In the genomic region with DNA sequence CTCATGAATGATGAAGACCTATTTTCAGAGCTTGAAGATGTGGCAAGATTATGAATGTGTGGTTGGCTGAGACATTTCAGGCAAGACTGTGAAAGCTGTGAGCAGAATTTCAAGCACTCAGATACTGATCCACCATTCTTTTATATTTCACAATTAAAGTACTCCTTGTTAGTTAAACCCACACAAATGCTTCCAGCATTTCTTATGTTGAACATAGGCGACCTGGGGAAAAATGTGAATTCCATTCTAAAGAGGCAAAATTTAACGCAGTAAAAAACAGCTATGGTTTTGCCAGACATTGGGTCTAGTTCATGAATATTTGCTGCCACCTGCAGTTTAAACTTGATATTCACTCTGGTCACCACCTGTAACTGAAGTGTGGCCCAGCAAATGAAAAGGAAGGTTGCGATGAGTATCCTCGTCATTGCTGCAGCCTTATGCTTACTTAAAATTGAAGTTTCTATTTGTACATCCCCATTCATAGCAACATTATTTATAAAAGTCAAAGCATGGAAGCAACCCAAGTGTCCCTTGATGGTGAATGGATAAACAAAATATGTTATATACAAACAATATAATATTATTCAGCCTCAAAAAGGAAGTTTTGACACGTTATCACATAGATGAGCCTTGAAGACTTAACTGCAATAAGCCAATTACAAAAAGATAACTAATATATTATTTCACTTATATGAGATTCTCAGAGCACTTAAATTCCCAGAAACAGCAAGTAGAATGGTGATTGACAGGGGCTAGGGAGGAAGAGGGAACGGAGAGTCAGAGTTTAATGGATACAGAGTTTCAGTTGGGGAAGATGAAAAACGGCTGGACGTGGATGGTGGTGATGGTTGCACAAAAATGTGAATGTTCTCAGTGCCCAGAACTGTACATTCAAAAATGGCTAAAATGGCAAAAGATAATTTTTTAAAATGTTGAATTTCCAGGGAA, we compare ENCODE assay signal across 8 cellular contexts. TPM values are rescaled to one million over a fixed set of nuclear protein-coding genes. Genes with fewer than 3 reads are reported as not detected.
DNase-seq lines count a peak whose midpoint lies in the region; ATAC-seq and TF ChIP-seq lines count a peak whose summit lies in the region.

No MANE protein-coding gene starts in this region.

- no peaks in the 10 kb centered on the region for H3K4me1 ChIP-seq in CD4-positive, CD25-positive, alpha-beta regulatory T cell (ENCODE audit: control insufficient read depth, insufficient read depth, low read length, poor library complexity, severe bottlenecking)

- H3K36me3 Mint-ChIP-seq in CD4-positive, CD25-positive, alpha-beta regulatory T cell, result no peaks in the 10 kb centered on the region
- H3K36me3 Mint-ChIP-seq in activated CD4-positive, alpha-beta T cell treated with anti-CD3 and anti-CD28 coated beads, Interleukin-2, amount 10 ng/mL, durations not matched to agents 24 days and 14 days (ENCODE audit: low read depth), result no peaks in the 10 kb centered on the region
- no peaks in the 10 kb centered on the region for H3K36me3 Mint-ChIP-seq in nephron progenitor cell (ENCODE audit: low read depth)

- H3K9me3 Mint-ChIP-seq in CD4-positive, CD25-positive, alpha-beta regulatory T cell, result peaks cover 0 to 2% (median 0%) of the 10 kb centered on the region in 7 donors
- no peaks in the 10 kb centered on the region for H3K9me3 Mint-ChIP-seq in activated CD4-positive, alpha-beta T cell treated with anti-CD3 and anti-CD28 coated beads, Interleukin-2, amount 10 ng/mL, durations not matched to agents 24 days and 14 days
- H3K9me3 Mint-ChIP-seq in nephron progenitor cell, result no peaks in the 10 kb centered on the region

- no peak overlapping the region for H3K4me3 ChIP-seq in CD4-positive, CD25-positive, alpha-beta regulatory T cell (ENCODE audit: low read depth, low read length)

- no peaks in the 10 kb centered on the region for H3K36me3 ChIP-seq in CD4-positive, CD25-positive, alpha-beta regulatory T cell (ENCODE audit: control insufficient read depth, insufficient read depth, low read length)

- peak; percentile 40 to 73 (median 70) for DNase-seq in CD4-positive, CD25-positive, alpha-beta regulatory T cell
- DNase-seq in NCI-H2171 treated with DMSO at 0.1 percent for 48 hours (lab: John Stamatoyannopoulos, UW) (peak; percentile 70), fibroblast of gingiva (ENCODE audit: low read depth) (peak; percentile 45), nephron progenitor cell (peak; percentile 20)
- peak; percentile 89 for DNase-seq in activated CD4-positive, alpha-beta T cell treated with anti-CD3 and anti-CD28 coated beads, Interleukin-2, amount 10 ng/mL, durations not matched to agents 24 days and 14 days

- H3K27me3 ChIP-seq in CD4-positive, CD25-positive, alpha-beta regulatory T cell (ENCODE audit: control insufficient read depth, insufficient read depth, low read length), result no peaks in the 10 kb centered on the region

- intact Hi-C loops in activated CD4-positive, alpha-beta T cell treated with anti-CD3 and anti-CD28 coated beads, Interleukin-2, amount 10 ng/mL, durations not matched to agents 24 days and 14 days (cut with micrococcal nuclease), result loop anchor here (1.0 to 10.0 kb wide), 7 partner anchors 34 to 1136 kb away; partner anchors contain the start of genes ASF1A and FAM184A

- H3K4me1 Mint-ChIP-seq in CD4-positive, CD25-positive, alpha-beta regulatory T cell, result peaks cover 0 to 13% (median 3%) of the 10 kb centered on the region in 4 donors
- H3K4me1 Mint-ChIP-seq in activated CD4-positive, alpha-beta T cell treated with anti-CD3 and anti-CD28 coated beads, Interleukin-2, amount 10 ng/mL, durations not matched to agents 24 days and 14 days, result peaks cover 12% of the 10 kb centered on the region
- no peaks in the 10 kb centered on the region for H3K4me1 Mint-ChIP-seq in nephron progenitor cell

- peaks cover 5% of the 10 kb centered on the region for H3K27me3 Mint-ChIP-seq in CD4-positive, CD25-positive, alpha-beta regulatory T cell
- no peaks in the 10 kb centered on the region for H3K27me3 Mint-ChIP-seq in activated CD4-positive, alpha-beta T cell treated with anti-CD3 and anti-CD28 coated beads, Interleukin-2, amount 10 ng/mL, durations not matched to agents 24 days and 14 days
- peaks cover 8% of the 10 kb centered on the region for H3K27me3 Mint-ChIP-seq in nephron progenitor cell (ENCODE audit: low read depth, poor library complexity)

- H3K4me3 Mint-ChIP-seq in CD4-positive, CD25-positive, alpha-beta regulatory T cell, result no peak overlapping the region
- H3K4me3 Mint-ChIP-seq in activated CD4-positive, alpha-beta T cell treated with anti-CD3 and anti-CD28 coated beads, Interleukin-2, amount 10 ng/mL, durations not matched to agents 24 days and 14 days, result no peak overlapping the region
- H3K4me3 Mint-ChIP-seq in nephron progenitor cell, result no peak overlapping the region

- no peaks in the 10 kb centered on the region for H3K9me3 ChIP-seq in CD4-positive, CD25-positive, alpha-beta regulatory T cell (ENCODE audit: control insufficient read depth in 2 of 2, low read length in 2 of 2)

- peak; percentile 46 for TF ChIP-seq CTCF in nephron progenitor cell (IDR thresholded peaks at IDR 0.05)

- H3K27ac Mint-ChIP-seq in CD4-positive, CD25-positive, alpha-beta regulatory T cell, result peak overlapping the region in 1 of 3 donors; percentile 32
- no peak overlapping the region for H3K27ac Mint-ChIP-seq in activated CD4-positive, alpha-beta T cell treated with anti-CD3 and anti-CD28 coated beads, Interleukin-2, amount 10 ng/mL, durations not matched to agents 24 days and 14 days
- H3K27ac Mint-ChIP-seq in nephron progenitor cell, result no peak overlapping the region

- no peak overlapping the region for H3K27ac ChIP-seq in CD4-positive, CD25-positive, alpha-beta regulatory T cell (ENCODE audit: insufficient read depth, low read length, poor library complexity, severe bottlenecking)

- ATAC-seq in CD4-positive, CD25-positive, alpha-beta regulatory T cell (ENCODE audit: low read depth in 2 of 2), result peak; percentile 68 to 79
- ATAC-seq in GM18519 (IDR thresholded peaks at IDR 0.05; ENCODE audit: low FRiP score, unreplicated experiment) (peak; percentile 89), HG03095 (IDR thresholded peaks at IDR 0.05; ENCODE audit: unreplicated experiment) (peak; percentile 59), HG03097 (IDR thresholded peaks at IDR 0.05; ENCODE audit: low FRiP score, unreplicated experiment) (no peak)

RNA-seq across cellular contexts. Expression of gene FAM184A, which starts 32.4 kb away (rescaled TPM):
- 7.7 TPM for total RNA-seq in CD4-positive, CD25-positive, alpha-beta regulatory T cell
- 1 to 10 TPM; 1.0 to 2.3 (median 1.5) TPM for polyA plus RNA-seq in CD4-positive, CD25-positive, alpha-beta regulatory T cell
- 7.5 and 9.0 TPM in 2 replicates for total RNA-seq in activated CD4-positive, alpha-beta T cell treated with anti-CD3 and anti-CD28 coated beads, Interleukin-2, amount 10 ng/mL, durations not matched to agents 24 days and 14 days

Comparison
In these comparisons a context has a peak if more than half of its experiments do, and no peak if none do; other contexts are left out.
1. DNase-seq: peak in every context shown above with its lines; median percentile 89 in activated CD4-positive, alpha-beta T cell treated with anti-CD3 and anti-CD28 coated beads, Interleukin-2, amount 10 ng/mL, durations not matched to agents 24 days and 14 days; 70 in CD4-positive, CD25-positive, alpha-beta regulatory T cell; 70 in NCI-H2171 treated with DMSO at 0.1 percent for 48 hours; 45 in fibroblast of gingiva; 20 in nephron progenitor cell.